24 cellular contexts compared by ENCODE assay signal in the genomic region with DNA sequence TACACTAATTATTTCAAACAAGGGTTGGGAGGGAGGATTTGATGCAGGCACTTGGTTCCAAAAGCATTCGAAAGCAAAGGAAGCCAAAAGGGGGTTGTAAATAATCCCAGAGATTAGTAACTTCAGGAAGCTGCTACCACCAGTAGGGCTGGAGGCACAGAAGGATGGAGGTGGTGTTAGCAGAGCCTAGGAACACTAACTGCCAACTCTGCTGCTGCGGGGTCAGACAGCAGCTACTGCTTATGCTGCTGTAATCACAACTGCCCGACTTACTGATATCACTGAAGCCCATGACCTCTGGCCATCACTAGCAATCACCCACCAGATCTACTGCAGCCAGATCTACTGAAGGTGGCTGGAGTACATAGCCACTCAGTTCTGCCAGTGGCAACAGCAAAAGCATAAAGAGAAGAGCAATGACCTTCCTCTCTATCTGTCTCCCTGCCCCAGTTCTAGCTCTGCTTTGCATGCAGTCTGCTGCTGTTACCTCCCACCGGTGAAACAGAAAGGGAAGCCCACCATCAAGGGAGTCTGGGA.
"Had no signal": no experiment of that assay in that cellular context is flagged by ENCODE, and none has a peak within 500 bp of the region (broad histone marks: within the 10 kb centered on the region; RNA-seq: fewer than 3 reads in every experiment).

No MANE protein-coding gene starts in this region.

- H3K9me3 Mint-ChIP-seq: activated CD4-positive, alpha-beta memory T cell treated with anti-CD3 and anti-CD28 coated beads, Interleukin-2, amount 10 ng/mL, durations not matched to agents 7 days and 5 days; T-helper 1 cell treated with Interleukin-12 subunit alpha and Interleukin-12 subunit beta and Interleukin-4 antibody, amounts not matched to agents 30 μg/mL and 1 μg/mL, for 36 hours had no signal

- H3K79me2 ChIP-seq: parathyroid adenoma had no signal

- H2AFZ ChIP-seq: parathyroid adenoma had no signal

- ATAC-seq: activated naive CD8-positive, alpha-beta T cell treated with anti-CD3 and anti-CD28 coated beads, Interleukin-2, amount 50 U/mL, for 24 hours; naive thymus-derived CD8-positive, alpha-beta T cell; upper lobe of right lung had no signal

- H3K4me3 ChIP-seq: lung, sigmoid colon, testis, upper lobe of right lung had no signal

- H3K4me1 Mint-ChIP-seq: activated CD4-positive, alpha-beta memory T cell treated with anti-CD3 and anti-CD28 coated beads, Interleukin-2, amount 10 ng/mL, durations not matched to agents 7 days and 5 days; activated naive CD8-positive, alpha-beta T cell treated with anti-CD3 and anti-CD28 coated beads, Interleukin-2, amount 50 U/mL, for 24 hours had no signal

- H3K27me3 ChIP-seq: sigmoid colon, testis, upper lobe of right lung had no signal

- H3K4me3 Mint-ChIP-seq: activated CD4-positive, alpha-beta memory T cell treated with anti-CD3 and anti-CD28 coated beads, Interleukin-2, amount 10 ng/mL, durations not matched to agents 7 days and 5 days; activated naive CD8-positive, alpha-beta T cell treated with anti-CD3 and anti-CD28 coated beads, Interleukin-2, amount 50 U/mL, for 24 hours; brain; naive thymus-derived CD8-positive, alpha-beta T cell; T-helper 1 cell treated with Interleukin-12 subunit alpha and Interleukin-12 subunit beta and Interleukin-4 antibody, amounts not matched to agents 30 μg/mL and 1 μg/mL, for 36 hours had no signal

- H3K9ac ChIP-seq: parathyroid adenoma had no signal

- H3K27ac ChIP-seq: parathyroid adenoma, sigmoid colon, testis, upper lobe of right lung had no signal

- H3K9me3 ChIP-seq: sigmoid colon, testis, upper lobe of right lung had no signal

- H3K36me3 Mint-ChIP-seq: brain; naive thymus-derived CD8-positive, alpha-beta T cell had no signal

- H3K4me1 ChIP-seq: parathyroid adenoma, testis, upper lobe of right lung had no signal

- H3K27ac Mint-ChIP-seq: activated CD4-positive, alpha-beta memory T cell treated with anti-CD3 and anti-CD28 coated beads, Interleukin-2, amount 10 ng/mL, durations not matched to agents 7 days and 5 days; activated naive CD8-positive, alpha-beta T cell treated with anti-CD3 and anti-CD28 coated beads, Interleukin-2, amount 50 U/mL, for 24 hours; brain; naive thymus-derived CD8-positive, alpha-beta T cell; T-helper 1 cell treated with Interleukin-12 subunit alpha and Interleukin-12 subunit beta and Interleukin-4 antibody, amounts not matched to agents 30 μg/mL and 1 μg/mL, for 36 hours had no signal

- DNase-seq: activated CD4-positive, alpha-beta memory T cell treated with anti-CD3 and anti-CD28 coated beads, Interleukin-2, amount 10 ng/mL, durations not matched to agents 7 days and 5 days; activated CD4-positive, alpha-beta T cell treated with anti-CD3 and anti-CD28 coated beads for 48 hours; activated CD4-positive, CD25-positive, alpha-beta regulatory T cell; activated effector memory CD4-positive, alpha-beta T cell treated with anti-CD3 and anti-CD28 coated beads, Interleukin-2, amount 50 U/mL, for 16 hours; activated naive CD4-positive, alpha-beta T cell treated with anti-CD3 and anti-CD28 coated beads, Interleukin-2, amount 50 U/mL, for 16 hours; activated naive CD8-positive, alpha-beta T cell treated with anti-CD3 and anti-CD28 coated beads, Interleukin-2, amount 50 U/mL, for 24 hours; central memory CD4-positive, alpha-beta T cell; dermis blood vessel endothelial cell; effector CD8-positive, alpha-beta T cell; erythroblast; foreskin fibroblast; kidney; naive thymus-derived CD8-positive, alpha-beta T cell; sigmoid colon; stimulated activated CD4-positive, alpha-beta T cell treated with anti-CD3 and anti-CD28 coated beads, Interleukin-2, amount 100 ng/mL, for 48 hours; stimulated activated CD8-positive, alpha-beta memory T cell treated with anti-CD3 and anti-CD28 coated beads, Interleukin-4, amount 100 ng/mL, for 48 hours; stimulated activated naive CD4-positive, alpha-beta T cell; T1000; testis; upper lobe of right lung had no signal

- H3K27me3 Mint-ChIP-seq: activated CD4-positive, alpha-beta memory T cell treated with anti-CD3 and anti-CD28 coated beads, Interleukin-2, amount 10 ng/mL, durations not matched to agents 7 days and 5 days; brain had no signal

- H3K36me3 ChIP-seq: sigmoid colon, upper lobe of right lung had no signal
